Comparison of ENCODE assay signal across 20 cellular contexts in the genomic region with DNA sequence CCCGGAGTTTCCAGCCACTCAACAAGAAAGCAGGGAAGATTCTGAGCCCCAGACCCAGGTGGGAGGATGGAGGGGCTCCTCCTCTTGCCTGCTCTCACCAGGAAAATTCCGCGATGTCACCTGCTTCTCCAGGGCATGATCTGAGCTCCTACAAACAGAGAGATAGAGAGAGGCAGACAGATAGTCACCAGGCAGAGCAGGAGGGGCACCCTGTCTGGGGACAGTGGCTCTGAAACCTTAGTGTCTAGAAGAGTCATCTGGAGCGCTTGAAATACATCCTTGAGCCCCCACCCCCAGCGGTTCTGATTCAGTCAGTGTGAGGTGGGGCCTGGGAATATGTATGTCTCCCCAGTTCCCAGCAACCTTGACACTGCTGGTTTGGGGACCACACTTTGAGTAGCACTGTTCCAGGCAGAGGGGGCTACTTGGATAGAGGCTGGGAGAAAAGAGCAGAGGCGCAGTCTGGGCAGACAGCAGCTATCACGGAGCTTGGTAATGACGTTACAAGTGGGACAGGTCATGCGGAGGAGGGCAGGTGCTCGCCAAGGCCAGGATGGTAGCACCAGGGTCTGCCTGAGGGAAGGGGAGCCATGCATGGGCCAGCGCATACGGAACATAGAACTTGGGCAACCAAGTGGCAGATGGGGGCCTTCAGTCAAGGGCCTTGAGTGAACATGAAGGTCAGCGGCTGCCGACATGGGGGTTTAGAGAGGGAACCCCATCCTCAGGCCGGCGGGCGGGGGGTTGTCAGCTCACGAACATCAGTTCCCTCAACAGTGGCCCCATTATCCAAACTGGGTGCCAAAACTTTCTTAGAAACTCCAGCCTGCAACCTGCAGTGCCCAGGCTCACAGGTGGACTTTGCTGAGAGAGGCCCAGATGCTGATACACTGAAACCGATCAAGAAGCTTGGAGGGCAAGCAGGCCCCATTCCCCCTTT.
"Had no signal": no experiment of that assay in that cellular context is flagged by ENCODE, and none has a peak within 500 bp of the region (broad histone marks: within the 10 kb centered on the region; RNA-seq: fewer than 3 reads in every experiment).

No MANE protein-coding gene starts in this region.

- H3K27me3 ChIP-seq: breast epithelium, heart left ventricle, uterus had no signal

- H3K4me1 ChIP-seq: breast epithelium, heart left ventricle, left ventricle myocardium inferior, parathyroid adenoma, spleen, uterus had no signal

- DNase-seq: activated CD4-positive, alpha-beta T cell treated with anti-CD3 and anti-CD28 coated beads for 36 hours; activated CD8-positive, alpha-beta T cell treated with anti-CD3 and anti-CD28 coated beads, Interleukin-2, amount 10 ng/mL, durations not matched to agents 7 days and 5 days; activated effector memory CD4-positive, alpha-beta T cell treated with anti-CD3 and anti-CD28 coated beads, Interleukin-2, amount 50 U/mL, for 16 hours; activated naive CD8-positive, alpha-beta T cell treated with anti-CD3 and anti-CD28 coated beads, Interleukin-2, amount 10 ng/mL, durations not matched to agents 7 days and 5 days; anterior cingulate cortex; left ventricle myocardium inferior; mesenchymal stem cell; retina; SK-N-SH; spleen; stimulated activated CD4-positive, alpha-beta T cell treated with anti-CD3 and anti-CD28 coated beads, Interleukin-1b, Interleukin-23, amount 100 ng/mL, for 48 hours; stimulated activated naive B cell treated with anti-CD40 and anti-IgM and Interleukin-4, amounts not matched to agents 10 μg/mL and 1 μg/mL and 100 μg/mL, for 72 hours; substantia nigra; T-helper 1 cell; uterus; WERI-Rb-1 had no signal

- H3K9me3 ChIP-seq: breast epithelium, left ventricle myocardium inferior, SK-N-SH, spleen, uterus had no signal

- H3K9ac ChIP-seq: parathyroid adenoma, SK-N-SH had no signal

- H3K4me3 ChIP-seq: breast epithelium, heart left ventricle, left ventricle myocardium inferior, spleen, uterus had no signal

- FAIRE-seq: frontal cortex had no signal

- H3K36me3 ChIP-seq: breast epithelium, heart left ventricle, left ventricle myocardium inferior, spleen, uterus, WERI-Rb-1 had no signal

- H3K27ac ChIP-seq: breast epithelium, heart left ventricle, left ventricle myocardium inferior, parathyroid adenoma, spleen, uterus, WERI-Rb-1 had no signal

- H3K36me3 Mint-ChIP-seq: activated naive CD8-positive, alpha-beta T cell treated with anti-CD3 and anti-CD28 coated beads, Interleukin-2, amount 10 ng/mL, durations not matched to agents 7 days and 5 days had no signal

- H3K27ac Mint-ChIP-seq: activated CD4-positive, alpha-beta T cell treated with anti-CD3 and anti-CD28 coated beads for 36 hours; activated CD8-positive, alpha-beta T cell treated with anti-CD3 and anti-CD28 coated beads, Interleukin-2, amount 10 ng/mL, durations not matched to agents 7 days and 5 days; activated naive CD8-positive, alpha-beta T cell treated with anti-CD3 and anti-CD28 coated beads, Interleukin-2, amount 10 ng/mL, durations not matched to agents 7 days and 5 days; stimulated activated naive B cell treated with anti-CD40 and anti-IgM and Interleukin-4, amounts not matched to agents 10 μg/mL and 1 μg/mL and 100 μg/mL, for 72 hours had no signal

- ATAC-seq: activated CD4-positive, alpha-beta T cell treated with anti-CD3 and anti-CD28 coated beads for 36 hours; activated CD8-positive, alpha-beta T cell treated with anti-CD3 and anti-CD28 coated beads, Interleukin-2, amount 10 ng/mL, durations not matched to agents 7 days and 5 days; heart left ventricle; stimulated activated naive B cell treated with anti-CD40 and anti-IgM and Interleukin-4, amounts not matched to agents 10 μg/mL and 1 μg/mL and 100 μg/mL, for 72 hours had no signal

- H3K4me3 Mint-ChIP-seq: activated CD4-positive, alpha-beta T cell treated with anti-CD3 and anti-CD28 coated beads for 36 hours; activated CD8-positive, alpha-beta T cell treated with anti-CD3 and anti-CD28 coated beads, Interleukin-2, amount 10 ng/mL, durations not matched to agents 7 days and 5 days; activated naive CD8-positive, alpha-beta T cell treated with anti-CD3 and anti-CD28 coated beads, Interleukin-2, amount 10 ng/mL, durations not matched to agents 7 days and 5 days; stimulated activated naive B cell treated with anti-CD40 and anti-IgM and Interleukin-4, amounts not matched to agents 10 μg/mL and 1 μg/mL and 100 μg/mL, for 72 hours had no signal

- H3K9me3 Mint-ChIP-seq: activated naive CD8-positive, alpha-beta T cell treated with anti-CD3 and anti-CD28 coated beads, Interleukin-2, amount 10 ng/mL, durations not matched to agents 7 days and 5 days; stimulated activated naive B cell treated with anti-CD40 and anti-IgM and Interleukin-4, amounts not matched to agents 10 μg/mL and 1 μg/mL and 100 μg/mL, for 72 hours had no signal

- H3K4me1 Mint-ChIP-seq: activated naive CD8-positive, alpha-beta T cell treated with anti-CD3 and anti-CD28 coated beads, Interleukin-2, amount 10 ng/mL, durations not matched to agents 7 days and 5 days had no signal
